Comparison of ENCODE assay signal across 19 cellular contexts in the genomic region with DNA sequence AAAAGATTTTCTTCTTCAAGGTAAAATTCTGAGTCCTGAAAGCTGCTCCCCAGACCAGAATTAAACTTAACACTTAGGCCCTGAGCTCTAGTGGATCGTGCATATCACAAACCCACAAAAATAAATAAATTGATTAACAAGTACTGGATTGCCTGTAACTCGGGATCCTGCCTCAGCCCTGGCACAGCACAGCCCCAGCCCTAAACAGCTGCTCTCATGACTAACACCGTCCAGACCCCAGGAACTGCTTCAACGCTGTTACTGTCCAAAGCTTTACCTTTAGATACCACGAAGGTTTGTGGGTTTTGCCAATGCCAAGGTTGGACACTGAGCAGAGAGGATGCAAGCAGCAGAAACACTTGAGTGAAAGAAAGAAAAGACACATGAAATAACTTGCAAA.
A peak's percentile ranks its signal among the peaks of the same experiment; 100 is the strongest.
DNase-seq lines count a peak whose midpoint lies in the region; ATAC-seq, FAIRE-seq and TF ChIP-seq lines count a peak whose summit lies in the region.
"Had no signal": no experiment of that assay in that cellular context is flagged by ENCODE, and none has a peak within 500 bp of the region (broad histone marks: within the 10 kb centered on the region; RNA-seq: fewer than 3 reads in every experiment).

No MANE protein-coding gene starts in this region.

- H3K9ac ChIP-seq in neural progenitor cell = no peak overlapping the region
- H3K9ac ChIP-seq: BLaER1 had no signal

- no peak overlapping the region for H2AFZ ChIP-seq in neural progenitor cell (replicated peaks)
- H2AFZ ChIP-seq: GM23338 had no signal

- no peaks in the 10 kb centered on the region for H3K9me3 Mint-ChIP-seq in neural progenitor cell
- H3K9me3 Mint-ChIP-seq: CD8-positive, alpha-beta memory T cell; GM23338 had no signal

- H3K27ac Mint-ChIP-seq in neural progenitor cell = peak overlapping the region; percentile 44
- H3K27ac Mint-ChIP-seq: CD8-positive, alpha-beta memory T cell; GM23338 had no signal

- no peak for TF ChIP-seq CTCF in A549 (IDR thresholded peaks at IDR 0.05)
- no peak for TF ChIP-seq CTCF in neural progenitor cell (IDR thresholded peaks at IDR 0.05)

- no peaks in the 10 kb centered on the region for H3K79me2 ChIP-seq in neural progenitor cell (ENCODE audit: low read depth)

- no peak for TF ChIP-seq RAD21 in A549 (conservative IDR thresholded peaks at IDR 0.05 in 1 of 2, IDR thresholded peaks at IDR 0.05 in 1 of 2)

- H3K9me3 ChIP-seq in A549 = no peaks in the 10 kb centered on the region
- no peaks in the 10 kb centered on the region for H3K9me3 ChIP-seq in MG63
- H3K9me3 ChIP-seq in neural progenitor cell (ENCODE audit: low read depth) = no peaks in the 10 kb centered on the region
- H3K9me3 ChIP-seq: BLaER1, Caco-2, HAP-1 had no signal

- H3K36me3 Mint-ChIP-seq in neural progenitor cell = no peaks in the 10 kb centered on the region
- H3K36me3 Mint-ChIP-seq: CD8-positive, alpha-beta memory T cell had no signal

- TF ChIP-seq POLR2A in A549 (IDR thresholded peaks at IDR 0.05; ENCODE audit: low read length) = no peak

- H3K4me1 Mint-ChIP-seq in neural progenitor cell = no peaks in the 10 kb centered on the region
- H3K4me1 Mint-ChIP-seq: CD8-positive, alpha-beta memory T cell had no signal

- no peak overlapping the region for H3K4me2 ChIP-seq in A549
- no peak overlapping the region for H3K4me2 ChIP-seq in neural progenitor cell
- H3K4me2 ChIP-seq: BLaER1, GM23338 had no signal

- peak; percentile 31 to 32; a peak in 2 of 6 replicates for ATAC-seq in A549
- ATAC-seq in HG03108 (IDR thresholded peaks at IDR 0.05; ENCODE audit: unreplicated experiment) = no peak
- ATAC-seq: GM23338 had no signal

- 32% methylated on average over 5 of the region's 5 CpGs for WGBS in A549 (ENCODE audit: missing lambda C conversion rate)

- H3K4me1 ChIP-seq in A549 (no peaks in the 10 kb centered on the region), neural progenitor cell (no peaks in the 10 kb centered on the region)
- H3K4me1 ChIP-seq: BLaER1, Caco-2, HAP-1 had no signal

- no peaks in the 10 kb centered on the region for H4K20me1 ChIP-seq in neural progenitor cell (ENCODE audit: low read depth)
- H4K20me1 ChIP-seq: BLaER1 had no signal

- POLR2A ChIA-PET in A549 (lab: Yijun Ruan, JAX) = no interaction called here

- no peaks in the 10 kb centered on the region for H3K36me3 ChIP-seq in MG63
- no peaks in the 10 kb centered on the region for H3K36me3 ChIP-seq in neural progenitor cell
- H3K36me3 ChIP-seq: BLaER1, HAP-1 had no signal

- H3K4me3 ChIP-seq in A549 (no peak overlapping the region), MG63 (no peak overlapping the region), neural progenitor cell (no peak overlapping the region)
- H3K4me3 ChIP-seq: BLaER1, GM23338, HAP-1 had no signal

- CTCF ChIA-PET in A549 (lab: Yijun Ruan, JAX) = interaction anchor here (0.5 to 1.5 kb wide), 4 partner anchors 8 to 128 kb away, joined by 3 to 4 read pairs (median 3); no protein-coding TSS in a partner anchor

- DNase-seq in A549 (ENCODE audit: low read depth in 1 of 2, low spot score in 1 of 2) = no peak
- peak; percentile 27 for DNase-seq in MG63
- peak; percentile 85 for DNase-seq in fibroblast of peridontal ligament (ENCODE audit: extremely low read depth)
- DNase-seq in neural progenitor cell (ENCODE audit: low spot score) = no peak
- no peak for DNase-seq in SIG-M5 (lab: John Stamatoyannopoulos, UW)
- no peak for DNase-seq in NCI-H69 (lab: John Stamatoyannopoulos, UW)
- DNase-seq in NCI-H1092 (lab: John Stamatoyannopoulos, UW) = no peak
- DNase-seq: AML-193; Caco-2; CD8-positive, alpha-beta memory T cell; DND-41; GDM1 had no signal

- H3K4me3 Mint-ChIP-seq in neural progenitor cell = no peak overlapping the region
- H3K4me3 Mint-ChIP-seq: CD8-positive, alpha-beta memory T cell; GM23338 had no signal

- no peaks in the 10 kb centered on the region for H3F3A ChIP-seq in neural progenitor cell (ENCODE audit: low read depth)

- TF ChIP-seq EP300 in A549 (IDR thresholded peaks at IDR 0.05) = no peak

- H3K27me3 Mint-ChIP-seq in neural progenitor cell (ENCODE audit: insufficient read depth, low read depth) = no peaks in the 10 kb centered on the region

- FAIRE-seq in A549 (lab: Jason Lieb, UNC) = no peak
- FAIRE-seq: GM12892 had no signal

- H3K27ac ChIP-seq in A549 = no peak overlapping the region
- no peak overlapping the region for H3K27ac ChIP-seq in neural progenitor cell
- H3K27ac ChIP-seq: 22Rv1, BLaER1, HL-60 had no signal

- H3K27me3 ChIP-seq in MG63 = no peaks in the 10 kb centered on the region
- peaks cover 3% of the 10 kb centered on the region for H3K27me3 ChIP-seq in neural progenitor cell
- H3K27me3 ChIP-seq: BLaER1 had no signal

TF ChIP-seq in A549, 52 proteins besides CTCF, POLR2A, EP300 and RAD21:
- TF ChIP-seq FOXS1 (CRISPR knock-in tag; IDR thresholded peaks at IDR 0.05) = no peak
- no peak for TF ChIP-seq KDM1A (IDR thresholded peaks at IDR 0.05; ENCODE audit: low read depth)
- TF ChIP-seq HOXB5 (CRISPR knock-in tag; IDR thresholded peaks at IDR 0.05) = no peak
- no peak for TF ChIP-seq NPAS2 (CRISPR knock-in tag; IDR thresholded peaks at IDR 0.05; ENCODE audit: borderline replicate concordance)
- no peak for TF ChIP-seq TFCP2L1 (CRISPR knock-in tag; IDR thresholded peaks at IDR 0.05)
- TF ChIP-seq CBX2 (IDR thresholded peaks at IDR 0.05; ENCODE audit: borderline replicate concordance, low read depth) = no peak
- TF ChIP-seq MAX (IDR thresholded peaks at IDR 0.05) = no peak

Comparison
In these comparisons a context has a peak if more than half of its experiments do, and no peak if none do; other contexts are left out.
1. DNase-seq: peak in MG63 (single experiment) and fibroblast of peridontal ligament (single experiment); none in A549 (0 of 2), neural progenitor cell (single experiment), SIG-M5 (single experiment), NCI-H69 (single experiment) and NCI-H1092 (single experiment).